ENCODE assay signal across 10 cellular contexts in genomic region chr7:132882714-132883428, GRCh38.
DNase-seq lines count a peak whose midpoint lies in the region; ATAC-seq, FAIRE-seq and TF ChIP-seq lines count a peak whose summit lies in the region.
"Had no signal": no experiment of that assay in that cellular context is flagged by ENCODE, and none has a peak within 500 bp of the region (broad histone marks: within the 10 kb centered on the region; RNA-seq: fewer than 3 reads in every experiment).

No MANE protein-coding gene starts in this region.

- H3K36me3 Mint-ChIP-seq in memory B cell (peaks cover 27% of the 10 kb centered on the region), endothelial cell (ENCODE audit: low read depth, unreplicated experiment) (no peaks in the 10 kb centered on the region)

- TF ChIP-seq CTCF in OCI-LY3 (IDR thresholded peaks at IDR 0.05; ENCODE audit: low read depth, low read length) (no peak), endothelial cell (IDR thresholded peaks at IDR 0.05; ENCODE audit: unreplicated experiment) (no peak), heart left ventricle (IDR thresholded peaks at IDR 0.05) (no peak)

- H3K27me3 Mint-ChIP-seq in memory B cell = no peaks in the 10 kb centered on the region
- H3K27me3 Mint-ChIP-seq in endothelial cell (ENCODE audit: unreplicated experiment) = peaks cover 2% of the 10 kb centered on the region

- DNase-seq in GM12891 (ENCODE audit: insufficient read length, low spot score) = no peak
- DNase-seq in memory B cell (ENCODE audit: low spot score in 2 of 2) = no peak
- DNase-seq in endothelial cell (ENCODE audit: low spot score) = no peak
- no peak for DNase-seq in heart left ventricle
- DNase-seq in RKO (ENCODE audit: low spot score) = no peak
- DNase-seq: glutamatergic neuron, SIG-M5 had no signal

- 0 out of 2 replicates have a peak, but pooled peaks cover 4% of the 10 kb centered on the region for H3K79me2 ChIP-seq in OCI-LY3 (ENCODE audit: low read length)

- H3K4me2 ChIP-seq in OCI-LY3 (ENCODE audit: low read length) = peak overlapping the region; percentile 52

- ATAC-seq in GM21526 (IDR thresholded peaks at IDR 0.05; ENCODE audit: low FRiP score, unreplicated experiment) = peak; percentile 57
- peak; percentile 43 for ATAC-seq in memory B cell (ENCODE audit: low read depth)
- no peak for ATAC-seq in SK-N-SH treated with all-trans-retinoic acid at 6 μM for 48 hours
- ATAC-seq in heart left ventricle = no peak

- WGBS in heart left ventricle, 4 donors = 56 to 79% (median 75%) methylated on average over 2 of the region's 2 CpGs

- no peaks in the 10 kb centered on the region for H4K20me1 ChIP-seq in OCI-LY3 (ENCODE audit: insufficient read depth, low read length)

- no peak for TF ChIP-seq POLR2A in GM12891 (IDR thresholded peaks at IDR 0.05; ENCODE audit: low read depth, low read length)
- no peak for TF ChIP-seq POLR2A in heart left ventricle (IDR thresholded peaks at IDR 0.05)

- H3K36me3 ChIP-seq in OCI-LY3 (replicated peaks; ENCODE audit: low read depth, low read length) = peaks cover 9% of the 10 kb centered on the region
- H3K36me3 ChIP-seq in heart left ventricle = peaks cover 0 to 17% (median 8%) of the 10 kb centered on the region in 9 donors

- H3K27me3 ChIP-seq in OCI-LY3 (ENCODE audit: low read depth, low read length) = no peaks in the 10 kb centered on the region
- H3K27me3 ChIP-seq in heart left ventricle = no peaks in the 10 kb centered on the region

- H3K9me3 ChIP-seq in OCI-LY3 (ENCODE audit: insufficient read depth, low read length) = no peaks in the 10 kb centered on the region
- no peaks in the 10 kb centered on the region for H3K9me3 ChIP-seq in heart left ventricle

- no peak overlapping the region for H2AFZ ChIP-seq in OCI-LY3 (ENCODE audit: low read depth, low read length)

- H3K9me3 Mint-ChIP-seq in memory B cell (no peaks in the 10 kb centered on the region), endothelial cell (ENCODE audit: unreplicated experiment) (no peaks in the 10 kb centered on the region)

- no peak overlapping the region for H3K9ac ChIP-seq in OCI-LY3 (ENCODE audit: low read length)

- intact Hi-C loops in heart left ventricle (cut with DNase I) = no loop called here

- H3K27ac ChIP-seq in OCI-LY3 (ENCODE audit: low read length) (no peak overlapping the region), heart left ventricle (no peak overlapping the region)

- peaks cover 21% of the 10 kb centered on the region for H3K4me1 Mint-ChIP-seq in memory B cell
- H3K4me1 Mint-ChIP-seq in endothelial cell (ENCODE audit: unreplicated experiment) = peaks cover 5% of the 10 kb centered on the region

- FAIRE-seq in GM12891 (lab: Jason Lieb, UNC) = peak; percentile 85

- H3K27ac Mint-ChIP-seq in memory B cell (peak overlapping the region; percentile 88), endothelial cell (ENCODE audit: unreplicated experiment) (no peak overlapping the region)

- H3K4me3 ChIP-seq in OCI-LY3 (ENCODE audit: low read length) (no peak overlapping the region), heart left ventricle (no peak overlapping the region)

- H3K4me3 Mint-ChIP-seq in memory B cell (peak overlapping the region; percentile 33), endothelial cell (ENCODE audit: unreplicated experiment) (no peak overlapping the region)

- peaks cover 19% of the 10 kb centered on the region for H3K4me1 ChIP-seq in OCI-LY3 (ENCODE audit: low read length)
- peaks cover 0 to 13% (median 0%) of the 10 kb centered on the region in 12 donors for H3K4me1 ChIP-seq in heart left ventricle

TF ChIP-seq in GM12891, 5 proteins besides CTCF, POLR2A, EP300 and RAD21:
- TF ChIP-seq POU2F2 (IDR thresholded peaks at IDR 0.05; ENCODE audit: low read depth, low read length) (no peak), TAF1 (IDR thresholded peaks at IDR 0.05; ENCODE audit: low read depth, low read length) (no peak), SPI1 (IDR thresholded peaks at IDR 0.05; ENCODE audit: low read depth, low read length) (no peak), PAX5 (IDR thresholded peaks at IDR 0.05; ENCODE audit: insufficient read depth, low read length, severe bottlenecking) (no peak), POLR2AphosphoS5 (IDR thresholded peaks at IDR 0.05; ENCODE audit: low read depth, low read length) (no peak)

TF ChIP-seq in SK-N-SH treated with all-trans-retinoic acid at 6 μM for 48 hours, 23 proteins besides CTCF, POLR2A, EP300 and RAD21:
- TF ChIP-seq ARNTL (CRISPR knock-in tag; IDR thresholded peaks at IDR 0.05; ENCODE audit: borderline replicate concordance, low read depth) (no peak), TOX (CRISPR knock-in tag; IDR thresholded peaks at IDR 0.05; ENCODE audit: borderline replicate concordance) (no peak), RARB (CRISPR knock-in tag; IDR thresholded peaks at IDR 0.05) (no peak), POU6F1 (CRISPR knock-in tag; IDR thresholded peaks at IDR 0.05; ENCODE audit: borderline replicate concordance, low read depth) (no peak), ZFP30 (CRISPR knock-in tag; IDR thresholded peaks at IDR 0.05) (no peak), TSHZ2 (CRISPR knock-in tag; IDR thresholded peaks at IDR 0.05) (no peak), CSRNP3 (CRISPR knock-in tag; IDR thresholded peaks at IDR 0.05) (no peak), BACH2 (CRISPR knock-in tag; IDR thresholded peaks at IDR 0.05; ENCODE audit: borderline replicate concordance) (no peak), PATZ1 (CRISPR knock-in tag; IDR thresholded peaks at IDR 0.05; ENCODE audit: borderline replicate concordance) (no peak), ZNF8 (CRISPR knock-in tag; IDR thresholded peaks at IDR 0.05) (no peak), CSDC2 (CRISPR knock-in tag; IDR thresholded peaks at IDR 0.05) (no peak)

Comparison
In these comparisons a context has a peak if more than half of its experiments do, and no peak if none do; other contexts are left out.
1. ATAC-seq: peak in GM21526 (single experiment) and memory B cell (single experiment); none in SK-N-SH treated with all-trans-retinoic acid at 6 μM for 48 hours (single experiment) and heart left ventricle (0 of 4).